In genomic region chr3:183823963-183824362, GRCh38 we compare ENCODE assay signal across 8 cellular contexts. TPM values are rescaled to one million over a fixed set of nuclear protein-coding genes. Genes with fewer than 3 reads are reported as not detected.
A peak's percentile ranks its signal among the peaks of the same experiment; 100 is the strongest.
DNase-seq lines count a peak whose midpoint lies in the region; ATAC-seq and TF ChIP-seq lines count a peak whose summit lies in the region.

No MANE protein-coding gene starts in this region.

- peak overlapping the region; percentile 43 to 100 (median 97) for H3K27ac ChIP-seq in dorsolateral prefrontal cortex

- no peaks in the 10 kb centered on the region for H3K9me3 Mint-ChIP-seq in activated CD8-positive, alpha-beta memory T cell treated with anti-CD3 and anti-CD28 coated beads, Interleukin-2, amount 10 ng/mL, durations not matched to agents 7 days and 5 days (ENCODE audit: low read depth)
- H3K9me3 Mint-ChIP-seq in stimulated activated memory B cell treated with anti-CD40 and anti-IgM and Interleukin-4, amounts not matched to agents 10 μg/mL and 1 μg/mL and 100 μg/mL, for 72 hours = no peaks in the 10 kb centered on the region

- no peaks in the 10 kb centered on the region for H3K36me3 Mint-ChIP-seq in activated CD8-positive, alpha-beta memory T cell treated with anti-CD3 and anti-CD28 coated beads, Interleukin-2, amount 10 ng/mL, durations not matched to agents 7 days and 5 days
- H3K36me3 Mint-ChIP-seq in stimulated activated memory B cell treated with anti-CD40 and anti-IgM and Interleukin-4, amounts not matched to agents 10 μg/mL and 1 μg/mL and 100 μg/mL, for 72 hours = peaks cover 28% of the 10 kb centered on the region

- H3K27me3 Mint-ChIP-seq in activated CD8-positive, alpha-beta memory T cell treated with anti-CD3 and anti-CD28 coated beads, Interleukin-2, amount 10 ng/mL, durations not matched to agents 7 days and 5 days = peaks cover 16% of the 10 kb centered on the region
- H3K27me3 Mint-ChIP-seq in stimulated activated memory B cell treated with anti-CD40 and anti-IgM and Interleukin-4, amounts not matched to agents 10 μg/mL and 1 μg/mL and 100 μg/mL, for 72 hours = no peaks in the 10 kb centered on the region

- CTCF ChIA-PET in activated CD8-positive, alpha-beta memory T cell treated with anti-CD3 and anti-CD28 coated beads, Interleukin-2, amount 10 ng/mL, durations not matched to agents 7 days and 5 days (lab: Charles Lee) = interaction anchor here (0.6 to 4.5 kb wide), 3 partner anchors 8 to 481 kb away, joined by 3 to 23 read pairs (median 5); partner anchors contain the start of gene PARL

- peak overlapping the region; percentile 70 for H3K4me3 Mint-ChIP-seq in activated CD8-positive, alpha-beta memory T cell treated with anti-CD3 and anti-CD28 coated beads, Interleukin-2, amount 10 ng/mL, durations not matched to agents 7 days and 5 days
- peak overlapping the region; percentile 71 for H3K4me3 Mint-ChIP-seq in stimulated activated memory B cell treated with anti-CD40 and anti-IgM and Interleukin-4, amounts not matched to agents 10 μg/mL and 1 μg/mL and 100 μg/mL, for 72 hours

- no peak overlapping the region for H3K27ac Mint-ChIP-seq in activated CD8-positive, alpha-beta memory T cell treated with anti-CD3 and anti-CD28 coated beads, Interleukin-2, amount 10 ng/mL, durations not matched to agents 7 days and 5 days
- no peak overlapping the region for H3K27ac Mint-ChIP-seq in stimulated activated memory B cell treated with anti-CD40 and anti-IgM and Interleukin-4, amounts not matched to agents 10 μg/mL and 1 μg/mL and 100 μg/mL, for 72 hours

- no peaks in the 10 kb centered on the region for H3K27me3 ChIP-seq in dorsolateral prefrontal cortex

- ATAC-seq in activated CD8-positive, alpha-beta memory T cell treated with anti-CD3 and anti-CD28 coated beads, Interleukin-2, amount 10 ng/mL, durations not matched to agents 7 days and 5 days = no peak
- no peak for ATAC-seq in stimulated activated memory B cell treated with anti-CD40 and anti-IgM and Interleukin-4, amounts not matched to agents 10 μg/mL and 1 μg/mL and 100 μg/mL, for 72 hours
- no peak for ATAC-seq in GM18867 (IDR thresholded peaks at IDR 0.05; ENCODE audit: unreplicated experiment)
- ATAC-seq in HG02642 (IDR thresholded peaks at IDR 0.05; ENCODE audit: poor library complexity, unreplicated experiment) = no peak

- intact Hi-C loops in dorsolateral prefrontal cortex (cut with DNase I) = loop anchor here in 1 of 2 donors (2.0 kb wide), 1 partner anchor 57 kb away; no protein-coding TSS in a partner anchor

- peaks cover 15% of the 10 kb centered on the region for H3K4me1 Mint-ChIP-seq in activated CD8-positive, alpha-beta memory T cell treated with anti-CD3 and anti-CD28 coated beads, Interleukin-2, amount 10 ng/mL, durations not matched to agents 7 days and 5 days
- H3K4me1 Mint-ChIP-seq in stimulated activated memory B cell treated with anti-CD40 and anti-IgM and Interleukin-4, amounts not matched to agents 10 μg/mL and 1 μg/mL and 100 μg/mL, for 72 hours = peaks cover 16% of the 10 kb centered on the region

- no peak for DNase-seq in activated CD8-positive, alpha-beta memory T cell treated with anti-CD3 and anti-CD28 coated beads, Interleukin-2, amount 10 ng/mL, durations not matched to agents 7 days and 5 days
- DNase-seq in activated CD8-positive, alpha-beta memory T cell treated with anti-CD3 and anti-CD28 coated beads, Interleukin-2, amount 50 U/mL, for 48 hours = no peak
- DNase-seq in NCI-H748 treated with DMSO at 0.1 percent for 48 hours (lab: John Stamatoyannopoulos, UW) (peak; percentile 19), dorsolateral prefrontal cortex (peak in 1 of 10 donors; percentile 43)
- DNase-seq in activated CD4-positive, CD25-positive, alpha-beta regulatory T cell (lab: John Stamatoyannopoulos, UW) = no peak

- TF ChIP-seq CTCF in dorsolateral prefrontal cortex (IDR thresholded peaks at IDR 0.05 in 54 of 56, conservative IDR thresholded peaks at IDR 0.05 in 2 of 56; ENCODE audit: low read depth in 1 of 56, partially characterized antibody in 56 of 56) = peak in 35 of 56 donors; percentile 8 to 63 (median 34)

- peak overlapping the region; percentile 67 to 96 (median 86) for H3K4me3 ChIP-seq in dorsolateral prefrontal cortex

RNA-seq across cellular contexts. Expression of gene MAP6D1, which starts 1.4 kb away (rescaled TPM):
- under 1 TPM; 0.47 to 0.70 TPM for total RNA-seq in activated CD8-positive, alpha-beta memory T cell treated with anti-CD3 and anti-CD28 coated beads, Interleukin-2, amount 10 ng/mL, durations not matched to agents 7 days and 5 days
- 100 to 1,000 TPM in 6 of 120 experiments, 10 to 100 TPM in 114; 22.2 to 201 (median 55.1) TPM for total RNA-seq in dorsolateral prefrontal cortex

Comparison
In these comparisons a context has a peak if more than half of its experiments do, and no peak if none do; other contexts are left out.
1. RNA of gene MAP6D1, which starts 1.4 kb away (total RNA-seq): 22.2 to 201 TPM in dorsolateral prefrontal cortex; 0.47 to 0.70 TPM in activated CD8-positive, alpha-beta memory T cell treated with anti-CD3 and anti-CD28 coated beads, Interleukin-2, amount 10 ng/mL, durations not matched to agents 7 days and 5 days; every median in the first group is over 10 times any median in the second.